Comparison of ENCODE assay signal across 11 cellular contexts in genomic region chr19:36931684-36932083, GRCh38. TPM values are rescaled to one million over a fixed set of nuclear protein-coding genes. Genes with fewer than 3 reads are reported as not detected.
"Had no signal": no experiment of that assay in that cellular context is flagged by ENCODE, and none has a peak within 500 bp of the region (broad histone marks: within the 10 kb centered on the region; RNA-seq: fewer than 3 reads in every experiment).

No MANE protein-coding gene starts in this region.

- DNase-seq: GM23248, GOT3, H7, H9, HCEC 1CT, HFFc6 had no signal

- H3K4me1 ChIP-seq: HAP-1 had no signal

- H3K36me3 ChIP-seq: HAP-1 had no signal

- H2AFZ ChIP-seq: GM23248, GM23338 had no signal

- H3K9ac ChIP-seq: GM23248 had no signal

- ATAC-seq: GM23338, HCT116 had no signal

- H3K4me2 ChIP-seq: GM23338 had no signal

- FAIRE-seq: H1, H54 had no signal

- H3K4me3 ChIP-seq: GM23248, GM23338, HAP-1 had no signal

- H3K27ac ChIP-seq: GM23248 had no signal

RNA-seq across cellular contexts. Expression of gene ZNF829, which starts 15.6 kb away (rescaled TPM):
- total RNA-seq: H7 had no signal
